ENCODE assay signal across 1 cellular context in the genomic region with DNA sequence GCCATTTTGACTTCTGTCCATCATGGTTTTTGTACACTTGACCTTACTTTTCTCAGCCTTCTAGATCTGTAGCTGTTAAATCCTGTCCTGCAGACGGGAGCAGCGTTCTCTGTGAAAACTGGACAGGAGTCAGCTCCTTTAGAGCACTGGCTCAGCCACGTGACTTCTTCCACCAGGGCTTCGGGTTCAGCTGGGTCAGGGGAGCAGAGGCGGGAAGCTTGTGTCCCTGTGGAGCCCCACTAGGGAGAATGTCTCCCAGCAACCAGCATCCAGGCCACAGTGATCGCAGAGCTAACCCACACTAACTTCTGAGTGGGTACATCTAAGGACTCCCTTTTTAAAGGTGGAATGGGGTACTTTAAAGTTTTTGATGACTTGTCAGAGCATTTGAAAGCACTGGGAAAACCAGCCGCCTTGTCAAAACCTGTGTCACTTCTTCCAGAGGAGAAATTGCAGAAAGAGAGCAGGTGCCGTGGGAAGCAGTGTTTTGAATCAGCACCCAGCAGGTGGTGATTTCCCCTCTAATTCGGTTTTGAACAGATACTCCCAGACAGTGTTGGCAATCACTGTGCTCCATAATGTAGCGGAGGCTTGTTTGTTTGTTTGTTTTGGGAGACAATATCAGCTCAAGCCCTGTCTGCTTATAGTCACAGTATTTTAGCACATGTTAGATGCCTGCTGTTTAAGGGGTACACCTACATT.
TF ChIP-seq lines count a peak whose summit lies in the region.

No MANE protein-coding gene starts in this region.

TF ChIP-seq in HepG2, 621 proteins besides CTCF, POLR2A, EP300 and RAD21:
- TF ChIP-seq RBAK (CRISPR knock-in tag; IDR thresholded peaks at IDR 0.05) (no peak), ZNF761 (CRISPR knock-in tag; conservative IDR thresholded peaks at IDR 0.05) (no peak), ERF (CRISPR knock-in tag; IDR thresholded peaks at IDR 0.05) (no peak), ZFP36L1 (CRISPR knock-in tag; IDR thresholded peaks at IDR 0.05) (no peak), RARA (CRISPR knock-in tag; IDR thresholded peaks at IDR 0.05) (no peak), ZBTB7A (CRISPR knock-in tag; IDR thresholded peaks at IDR 0.05) (no peak), ZNF260 (CRISPR knock-in tag; IDR thresholded peaks at IDR 0.05; ENCODE audit: borderline replicate concordance, low read depth) (no peak), U2AF1 (optimal IDR thresholded peaks at IDR 0.05; ENCODE audit: low read depth, low read length) (no peak), ZNF432 (CRISPR knock-in tag; IDR thresholded peaks at IDR 0.05; ENCODE audit: borderline replicate concordance) (no peak), ZNF569 (CRISPR knock-in tag; IDR thresholded peaks at IDR 0.05; ENCODE audit: borderline replicate concordance) (no peak), PHF20 (CRISPR knock-in tag; IDR thresholded peaks at IDR 0.05) (no peak), SIN3B (IDR thresholded peaks at IDR 0.05; ENCODE audit: low read length) (no peak)
- TF ChIP-seq, protein P1, sequence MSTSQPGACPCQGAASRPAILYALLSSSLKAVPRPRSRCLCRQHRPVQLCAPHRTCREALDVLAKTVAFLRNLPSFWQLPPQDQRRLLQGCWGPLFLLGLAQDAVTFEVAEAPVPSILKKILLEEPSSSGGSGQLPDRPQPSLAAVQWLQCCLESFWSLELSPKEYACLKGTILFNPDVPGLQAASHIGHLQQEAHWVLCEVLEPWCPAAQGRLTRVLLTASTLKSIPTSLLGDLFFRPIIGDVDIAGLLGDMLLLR (CRISPR knock-in tag; IDR thresholded peaks at IDR 0.05) = no peak
